Comparison of ENCODE assay signal across 1 cellular context in the genomic region with DNA sequence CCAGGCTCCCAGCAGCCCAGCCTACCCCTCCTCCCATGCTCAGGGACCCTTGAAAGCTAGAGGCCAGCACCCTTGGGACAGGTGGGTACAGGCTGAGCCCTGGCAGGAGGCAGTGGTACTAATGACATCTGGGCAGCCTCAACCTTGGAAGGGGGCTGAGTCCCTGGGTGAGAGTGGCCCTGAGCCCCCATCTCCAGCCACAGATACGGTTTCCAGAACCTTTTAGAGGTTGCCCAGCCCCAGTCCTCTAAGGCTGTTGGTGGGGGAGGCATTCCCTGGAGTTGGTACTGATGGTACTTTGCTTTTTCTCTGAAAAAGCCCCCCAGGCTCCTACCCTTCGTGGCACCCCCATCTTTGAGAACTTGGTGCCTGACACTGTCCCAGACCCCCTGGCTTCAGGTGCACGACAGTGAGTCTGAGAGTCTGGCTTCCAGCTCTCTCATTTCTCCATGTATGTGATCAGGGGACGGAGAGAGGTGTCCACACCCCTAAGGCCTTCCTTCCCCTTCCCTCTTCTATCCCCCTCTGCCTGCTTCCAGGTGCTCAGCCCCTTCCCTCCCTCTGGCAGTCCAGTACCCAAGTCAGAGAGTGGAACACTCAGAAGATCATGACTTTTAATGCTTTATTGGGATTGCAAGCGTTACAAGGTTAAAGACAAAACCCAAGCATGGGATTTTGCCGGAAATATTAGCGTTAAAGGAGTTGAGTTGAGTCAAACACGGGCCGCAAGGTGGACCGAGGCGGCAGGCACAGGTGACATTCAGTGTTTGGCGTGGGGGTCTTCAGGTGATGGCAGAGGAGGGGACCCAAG.
TF ChIP-seq lines count a peak whose summit lies in the region.

No MANE protein-coding gene starts in this region.

TF ChIP-seq in HepG2, 621 proteins besides CTCF, POLR2A, EP300 and RAD21 (continued from another document and continues in another):
- TF ChIP-seq, protein P1, sequence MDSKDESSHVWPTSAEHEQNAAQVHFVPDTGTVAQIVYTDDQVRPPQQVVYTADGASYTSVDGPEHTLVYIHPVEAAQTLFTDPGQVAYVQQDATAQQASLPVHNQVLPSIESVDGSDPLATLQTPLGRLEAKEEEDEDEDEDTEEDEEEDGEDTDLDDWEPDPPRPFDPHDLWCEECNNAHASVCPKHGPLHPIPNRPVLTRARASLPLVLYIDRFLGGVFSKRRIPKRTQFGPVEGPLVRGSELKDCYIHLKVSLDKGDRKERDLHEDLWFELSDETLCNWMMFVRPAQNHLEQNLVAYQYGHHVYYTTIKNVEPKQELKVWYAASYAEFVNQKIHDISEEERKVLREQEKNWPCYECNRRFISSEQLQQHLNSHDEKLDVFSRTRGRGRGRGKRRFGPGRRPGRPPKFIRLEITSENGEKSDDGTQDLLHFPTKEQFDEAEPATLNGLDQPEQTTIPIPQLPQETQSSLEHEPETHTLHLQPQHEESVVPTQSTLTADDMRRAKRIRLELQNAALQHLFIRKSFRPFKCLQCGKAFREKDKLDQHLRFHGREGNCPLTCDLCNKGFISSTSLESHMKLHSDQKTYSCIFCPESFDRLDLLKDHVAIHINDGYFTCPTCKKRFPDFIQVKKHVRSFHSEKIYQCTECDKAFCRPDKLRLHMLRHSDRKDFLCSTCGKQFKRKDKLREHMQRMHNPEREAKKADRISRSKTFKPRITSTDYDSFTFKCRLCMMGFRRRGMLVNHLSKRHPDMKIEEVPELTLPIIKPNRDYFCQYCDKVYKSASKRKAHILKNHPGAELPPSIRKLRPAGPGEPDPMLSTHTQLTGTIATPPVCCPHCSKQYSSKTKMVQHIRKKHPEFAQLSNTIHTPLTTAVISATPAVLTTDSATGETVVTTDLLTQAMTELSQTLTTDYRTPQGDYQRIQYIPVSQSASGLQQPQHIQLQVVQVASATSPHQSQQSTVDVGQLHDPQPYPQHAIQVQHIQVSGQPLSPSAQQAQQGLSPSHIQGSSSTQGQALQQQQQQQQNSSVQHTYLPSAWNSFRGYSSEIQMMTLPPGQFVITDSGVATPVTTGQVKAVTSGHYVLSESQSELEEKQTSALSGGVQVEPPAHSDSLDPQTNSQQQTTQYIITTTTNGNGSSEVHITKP (CRISPR knock-in tag; IDR thresholded peaks at IDR 0.05; ENCODE audit: low read depth): no peak
- no peak for TF ChIP-seq MAZ (IDR thresholded peaks at IDR 0.05; ENCODE audit: borderline replicate concordance, low read depth, low read length)
- peak; percentile 64; the same call in 1 of the 2 replicates for TF ChIP-seq MAZ (CRISPR knock-in tag; IDR thresholded peaks at IDR 0.05; ENCODE audit: low read depth)
- no peak; the same call in 1 of the 2 replicates for TF ChIP-seq ZNF317 (CRISPR knock-in tag; IDR thresholded peaks at IDR 0.05)
- peak; percentile 54; the same call in 1 of the 2 replicates for TF ChIP-seq ZNF670 (CRISPR knock-in tag; IDR thresholded peaks at IDR 0.05; ENCODE audit: borderline replicate concordance)
- TF ChIP-seq ZNF510 (CRISPR knock-in tag; IDR thresholded peaks at IDR 0.05; ENCODE audit: low read depth): 0 out of 2 replicates have a peak, but pooled peaks have one; percentile 23
- TF ChIP-seq ZEB1 (IDR thresholded peaks at IDR 0.05; ENCODE audit: insufficient replicate concordance, low read depth): no peak
- TF ChIP-seq, protein P2, sequence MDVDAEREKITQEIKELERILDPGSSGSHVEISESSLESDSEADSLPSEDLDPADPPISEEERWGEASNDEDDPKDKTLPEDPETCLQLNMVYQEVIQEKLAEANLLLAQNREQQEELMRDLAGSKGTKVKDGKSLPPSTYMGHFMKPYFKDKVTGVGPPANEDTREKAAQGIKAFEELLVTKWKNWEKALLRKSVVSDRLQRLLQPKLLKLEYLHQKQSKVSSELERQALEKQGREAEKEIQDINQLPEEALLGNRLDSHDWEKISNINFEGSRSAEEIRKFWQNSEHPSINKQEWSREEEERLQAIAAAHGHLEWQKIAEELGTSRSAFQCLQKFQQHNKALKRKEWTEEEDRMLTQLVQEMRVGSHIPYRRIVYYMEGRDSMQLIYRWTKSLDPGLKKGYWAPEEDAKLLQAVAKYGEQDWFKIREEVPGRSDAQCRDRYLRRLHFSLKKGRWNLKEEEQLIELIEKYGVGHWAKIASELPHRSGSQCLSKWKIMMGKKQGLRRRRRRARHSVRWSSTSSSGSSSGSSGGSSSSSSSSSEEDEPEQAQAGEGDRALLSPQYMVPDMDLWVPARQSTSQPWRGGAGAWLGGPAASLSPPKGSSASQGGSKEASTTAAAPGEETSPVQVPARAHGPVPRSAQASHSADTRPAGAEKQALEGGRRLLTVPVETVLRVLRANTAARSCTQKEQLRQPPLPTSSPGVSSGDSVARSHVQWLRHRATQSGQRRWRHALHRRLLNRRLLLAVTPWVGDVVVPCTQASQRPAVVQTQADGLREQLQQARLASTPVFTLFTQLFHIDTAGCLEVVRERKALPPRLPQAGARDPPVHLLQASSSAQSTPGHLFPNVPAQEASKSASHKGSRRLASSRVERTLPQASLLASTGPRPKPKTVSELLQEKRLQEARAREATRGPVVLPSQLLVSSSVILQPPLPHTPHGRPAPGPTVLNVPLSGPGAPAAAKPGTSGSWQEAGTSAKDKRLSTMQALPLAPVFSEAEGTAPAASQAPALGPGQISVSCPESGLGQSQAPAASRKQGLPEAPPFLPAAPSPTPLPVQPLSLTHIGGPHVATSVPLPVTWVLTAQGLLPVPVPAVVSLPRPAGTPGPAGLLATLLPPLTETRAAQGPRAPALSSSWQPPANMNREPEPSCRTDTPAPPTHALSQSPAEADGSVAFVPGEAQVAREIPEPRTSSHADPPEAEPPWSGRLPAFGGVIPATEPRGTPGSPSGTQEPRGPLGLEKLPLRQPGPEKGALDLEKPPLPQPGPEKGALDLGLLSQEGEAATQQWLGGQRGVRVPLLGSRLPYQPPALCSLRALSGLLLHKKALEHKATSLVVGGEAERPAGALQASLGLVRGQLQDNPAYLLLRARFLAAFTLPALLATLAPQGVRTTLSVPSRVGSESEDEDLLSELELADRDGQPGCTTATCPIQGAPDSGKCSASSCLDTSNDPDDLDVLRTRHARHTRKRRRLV (CRISPR knock-in tag; IDR thresholded peaks at IDR 0.05): no peak
- TF ChIP-seq, protein P3, sequence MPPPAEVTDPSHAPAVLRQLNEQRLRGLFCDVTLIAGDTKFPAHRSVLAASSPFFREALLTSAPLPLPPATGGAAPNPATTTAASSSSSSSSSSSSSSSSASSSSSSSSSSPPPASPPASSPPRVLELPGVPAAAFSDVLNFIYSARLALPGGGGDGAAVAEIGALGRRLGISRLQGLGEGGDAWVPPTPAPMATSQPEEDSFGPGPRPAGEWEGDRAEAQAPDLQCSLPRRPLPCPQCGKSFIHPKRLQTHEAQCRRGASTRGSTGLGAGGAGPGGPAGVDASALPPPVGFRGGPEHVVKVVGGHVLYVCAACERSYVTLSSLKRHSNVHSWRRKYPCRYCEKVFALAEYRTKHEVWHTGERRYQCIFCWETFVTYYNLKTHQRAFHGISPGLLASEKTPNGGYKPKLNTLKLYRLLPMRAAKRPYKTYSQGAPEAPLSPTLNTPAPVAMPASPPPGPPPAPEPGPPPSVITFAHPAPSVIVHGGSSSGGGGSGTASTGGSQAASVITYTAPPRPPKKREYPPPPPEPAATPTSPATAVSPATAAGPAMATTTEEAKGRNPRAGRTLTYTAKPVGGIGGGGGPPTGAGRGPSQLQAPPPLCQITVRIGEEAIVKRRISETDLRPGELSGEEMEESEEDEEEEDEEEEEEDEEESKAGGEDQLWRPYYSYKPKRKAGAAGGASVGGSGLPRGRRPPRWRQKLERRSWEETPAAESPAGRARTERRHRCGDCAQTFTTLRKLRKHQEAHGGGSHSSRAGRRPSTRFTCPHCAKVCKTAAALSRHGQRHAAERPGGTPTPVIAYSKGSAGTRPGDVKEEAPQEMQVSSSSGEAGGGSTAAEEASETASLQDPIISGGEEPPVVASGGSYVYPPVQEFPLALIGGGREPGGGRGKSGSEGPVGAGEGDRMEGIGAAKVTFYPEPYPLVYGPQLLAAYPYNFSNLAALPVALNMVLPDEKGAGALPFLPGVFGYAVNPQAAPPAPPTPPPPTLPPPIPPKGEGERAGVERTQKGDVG (CRISPR knock-in tag; IDR thresholded peaks at IDR 0.05; ENCODE audit: borderline replicate concordance): no peak
- peak; percentile 91 for TF ChIP-seq HNRNPL (IDR thresholded peaks at IDR 0.05; ENCODE audit: low read depth, low read length)
- TF ChIP-seq SRF (IDR thresholded peaks at IDR 0.05; ENCODE audit: low read depth, low read length): no peak
- TF ChIP-seq TMF1 (CRISPR knock-in tag; IDR thresholded peaks at IDR 0.05; ENCODE audit: low read depth): no peak
- no peak for TF ChIP-seq TAF1 (CRISPR knock-in tag; IDR thresholded peaks at IDR 0.05)
- TF ChIP-seq HES4 (CRISPR knock-in tag; IDR thresholded peaks at IDR 0.05; ENCODE audit: borderline replicate concordance): peak; percentile 74; the same call in 1 of the 2 replicates
- no peak for TF ChIP-seq KAT2B (IDR thresholded peaks at IDR 0.05; ENCODE audit: borderline replicate concordance, low read depth, low read length)
- no peak for TF ChIP-seq SMARCE1 (IDR thresholded peaks at IDR 0.05; ENCODE audit: borderline replicate concordance)
- TF ChIP-seq ZNF20 (CRISPR knock-in tag; IDR thresholded peaks at IDR 0.05): no peak
- TF ChIP-seq, protein P4, sequence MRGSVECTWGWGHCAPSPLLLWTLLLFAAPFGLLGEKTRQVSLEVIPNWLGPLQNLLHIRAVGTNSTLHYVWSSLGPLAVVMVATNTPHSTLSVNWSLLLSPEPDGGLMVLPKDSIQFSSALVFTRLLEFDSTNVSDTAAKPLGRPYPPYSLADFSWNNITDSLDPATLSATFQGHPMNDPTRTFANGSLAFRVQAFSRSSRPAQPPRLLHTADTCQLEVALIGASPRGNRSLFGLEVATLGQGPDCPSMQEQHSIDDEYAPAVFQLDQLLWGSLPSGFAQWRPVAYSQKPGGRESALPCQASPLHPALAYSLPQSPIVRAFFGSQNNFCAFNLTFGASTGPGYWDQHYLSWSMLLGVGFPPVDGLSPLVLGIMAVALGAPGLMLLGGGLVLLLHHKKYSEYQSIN (CRISPR knock-in tag; IDR thresholded peaks at IDR 0.05; ENCODE audit: borderline replicate concordance): 0 out of 2 replicates have a peak, but pooled peaks have one; percentile 9
- no peak for TF ChIP-seq TRIM24 (CRISPR knock-in tag; IDR thresholded peaks at IDR 0.05)
- no peak for TF ChIP-seq ZSCAN20 (CRISPR knock-in tag; IDR thresholded peaks at IDR 0.05; ENCODE audit: borderline replicate concordance)
- no peak for TF ChIP-seq MAF1 (CRISPR knock-in tag; IDR thresholded peaks at IDR 0.05; ENCODE audit: borderline replicate concordance)
- TF ChIP-seq MEF2D (CRISPR knock-in tag; IDR thresholded peaks at IDR 0.05): 0 out of 2 replicates have a peak, but pooled peaks have one; percentile 32
- TF ChIP-seq MIER2 (CRISPR knock-in tag; IDR thresholded peaks at IDR 0.05): no peak
- TF ChIP-seq XBP1 (CRISPR knock-in tag; IDR thresholded peaks at IDR 0.05): no peak
- TF ChIP-seq PHF21A (CRISPR knock-in tag; IDR thresholded peaks at IDR 0.05): no peak
- no peak for TF ChIP-seq ZNF891 (CRISPR knock-in tag; IDR thresholded peaks at IDR 0.05)
- TF ChIP-seq KMT2B (CRISPR knock-in tag; IDR thresholded peaks at IDR 0.05): 0 out of 2 replicates have a peak, but pooled peaks have one; percentile 22
- TF ChIP-seq, protein P5, sequence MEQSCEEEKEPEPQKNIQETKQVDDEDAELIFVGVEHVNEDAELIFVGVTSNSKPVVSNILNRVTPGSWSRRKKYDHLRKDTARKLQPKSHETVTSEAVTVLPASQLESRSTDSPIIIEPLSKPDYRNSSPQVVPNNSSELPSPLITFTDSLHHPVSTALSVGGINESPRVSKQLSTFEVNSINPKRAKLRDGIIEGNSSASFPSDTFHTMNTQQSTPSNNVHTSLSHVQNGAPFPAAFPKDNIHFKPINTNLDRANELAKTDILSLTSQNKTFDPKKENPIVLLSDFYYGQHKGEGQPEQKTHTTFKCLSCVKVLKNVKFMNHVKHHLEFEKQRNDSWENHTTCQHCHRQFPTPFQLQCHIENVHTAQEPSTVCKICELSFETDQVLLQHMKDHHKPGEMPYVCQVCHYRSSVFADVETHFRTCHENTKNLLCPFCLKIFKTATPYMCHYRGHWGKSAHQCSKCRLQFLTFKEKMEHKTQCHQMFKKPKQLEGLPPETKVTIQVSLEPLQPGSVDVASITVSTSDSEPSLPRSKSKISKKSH (CRISPR knock-in tag; IDR thresholded peaks at IDR 0.05; ENCODE audit: borderline replicate concordance): peak; percentile 18; the same call in 1 of the 2 replicates
- no peak for TF ChIP-seq AHR (CRISPR knock-in tag; IDR thresholded peaks at IDR 0.05)
- TF ChIP-seq, protein P6, sequence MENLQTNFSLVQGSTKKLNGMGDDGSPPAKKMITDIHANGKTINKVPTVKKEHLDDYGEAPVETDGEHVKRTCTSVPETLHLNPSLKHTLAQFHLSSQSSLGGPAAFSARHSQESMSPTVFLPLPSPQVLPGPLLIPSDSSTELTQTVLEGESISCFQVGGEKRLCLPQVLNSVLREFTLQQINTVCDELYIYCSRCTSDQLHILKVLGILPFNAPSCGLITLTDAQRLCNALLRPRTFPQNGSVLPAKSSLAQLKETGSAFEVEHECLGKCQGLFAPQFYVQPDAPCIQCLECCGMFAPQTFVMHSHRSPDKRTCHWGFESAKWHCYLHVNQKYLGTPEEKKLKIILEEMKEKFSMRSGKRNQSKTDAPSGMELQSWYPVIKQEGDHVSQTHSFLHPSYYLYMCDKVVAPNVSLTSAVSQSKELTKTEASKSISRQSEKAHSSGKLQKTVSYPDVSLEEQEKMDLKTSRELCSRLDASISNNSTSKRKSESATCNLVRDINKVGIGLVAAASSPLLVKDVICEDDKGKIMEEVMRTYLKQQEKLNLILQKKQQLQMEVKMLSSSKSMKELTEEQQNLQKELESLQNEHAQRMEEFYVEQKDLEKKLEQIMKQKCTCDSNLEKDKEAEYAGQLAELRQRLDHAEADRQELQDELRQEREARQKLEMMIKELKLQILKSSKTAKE (CRISPR knock-in tag; IDR thresholded peaks at IDR 0.05; ENCODE audit: borderline replicate concordance): peak; percentile 26; the same call in 1 of the 2 replicates
- TF ChIP-seq, protein P7, sequence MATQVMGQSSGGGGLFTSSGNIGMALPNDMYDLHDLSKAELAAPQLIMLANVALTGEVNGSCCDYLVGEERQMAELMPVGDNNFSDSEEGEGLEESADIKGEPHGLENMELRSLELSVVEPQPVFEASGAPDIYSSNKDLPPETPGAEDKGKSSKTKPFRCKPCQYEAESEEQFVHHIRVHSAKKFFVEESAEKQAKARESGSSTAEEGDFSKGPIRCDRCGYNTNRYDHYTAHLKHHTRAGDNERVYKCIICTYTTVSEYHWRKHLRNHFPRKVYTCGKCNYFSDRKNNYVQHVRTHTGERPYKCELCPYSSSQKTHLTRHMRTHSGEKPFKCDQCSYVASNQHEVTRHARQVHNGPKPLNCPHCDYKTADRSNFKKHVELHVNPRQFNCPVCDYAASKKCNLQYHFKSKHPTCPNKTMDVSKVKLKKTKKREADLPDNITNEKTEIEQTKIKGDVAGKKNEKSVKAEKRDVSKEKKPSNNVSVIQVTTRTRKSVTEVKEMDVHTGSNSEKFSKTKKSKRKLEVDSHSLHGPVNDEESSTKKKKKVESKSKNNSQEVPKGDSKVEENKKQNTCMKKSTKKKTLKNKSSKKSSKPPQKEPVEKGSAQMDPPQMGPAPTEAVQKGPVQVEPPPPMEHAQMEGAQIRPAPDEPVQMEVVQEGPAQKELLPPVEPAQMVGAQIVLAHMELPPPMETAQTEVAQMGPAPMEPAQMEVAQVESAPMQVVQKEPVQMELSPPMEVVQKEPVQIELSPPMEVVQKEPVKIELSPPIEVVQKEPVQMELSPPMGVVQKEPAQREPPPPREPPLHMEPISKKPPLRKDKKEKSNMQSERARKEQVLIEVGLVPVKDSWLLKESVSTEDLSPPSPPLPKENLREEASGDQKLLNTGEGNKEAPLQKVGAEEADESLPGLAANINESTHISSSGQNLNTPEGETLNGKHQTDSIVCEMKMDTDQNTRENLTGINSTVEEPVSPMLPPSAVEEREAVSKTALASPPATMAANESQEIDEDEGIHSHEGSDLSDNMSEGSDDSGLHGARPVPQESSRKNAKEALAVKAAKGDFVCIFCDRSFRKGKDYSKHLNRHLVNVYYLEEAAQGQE (IDR thresholded peaks at IDR 0.05; ENCODE audit: borderline replicate concordance in 1 of 2, low read depth in 1 of 2, low read length in 2 of 2): peak in 1 of 2 experiments; percentile 6; a peak in 1 of 4 replicates
- TF ChIP-seq FOXM1 (CRISPR knock-in tag; IDR thresholded peaks at IDR 0.05): no peak
- TF ChIP-seq ZNF101 (CRISPR knock-in tag; IDR thresholded peaks at IDR 0.05; ENCODE audit: borderline replicate concordance, low read depth): peak; percentile 56; the same call in 1 of the 2 replicates
